Comparison of ENCODE assay signal across 8 cellular contexts in genomic region chr20:28602401-28603217, GRCh38.
DNase-seq lines count a peak whose midpoint lies in the region; ATAC-seq, FAIRE-seq and TF ChIP-seq lines count a peak whose summit lies in the region.
"Not testable (repeated sequence)": the region's sequence is repeated elsewhere in the genome, so short reads cannot be mapped to it uniquely, and the experiment has no call there.

No MANE protein-coding gene starts in this region.

- not testable (repeated sequence) for H3K9me3 ChIP-seq in testis

- not testable (repeated sequence) for H3K9ac ChIP-seq in rectal smooth muscle tissue (ENCODE audit: low read length)

- FAIRE-seq in HTR-8/SVneo (lab: Jason Lieb, UNC): not testable (repeated sequence)

- H3K27me3 ChIP-seq in rectal smooth muscle tissue (ENCODE audit: control insufficient read depth, insufficient read depth, low read length); testis: not testable (repeated sequence)

- WGBS in testis, 2 donors: 5 to 15% methylated on average over 4 to 66 of the region's 71 CpGs

- H3K27ac ChIP-seq in rectal smooth muscle tissue (ENCODE audit: low read depth, low read length) (peak overlapping the region; percentile 71), testis (peak overlapping the region; percentile 83 to 87)

- not testable (repeated sequence) for H3K4me1 ChIP-seq in rectal smooth muscle tissue (ENCODE audit: control insufficient read depth, insufficient read depth, low read length); testis

- peak; percentile 99 for ATAC-seq in GM21825 (IDR thresholded peaks at IDR 0.05; ENCODE audit: unreplicated experiment)

- H3K4me3 ChIP-seq in rectal smooth muscle tissue (ENCODE audit: low read length) (peak overlapping the region; percentile 64), testis (peak overlapping the region; percentile 63 to 80)

- intact Hi-C loops in testis (cut with DNase I; ENCODE audit: low total_unique reads): not testable (repeated sequence)

- H3K36me3 ChIP-seq in rectal smooth muscle tissue (ENCODE audit: control insufficient read depth, insufficient read depth, low read length); testis (ENCODE audit: low read depth, missing control alignments): not testable (repeated sequence)

- DNase-seq in GM10266 (ENCODE audit: extremely low spot score): peak; percentile 74
- DNase-seq in HTR-8/SVneo (ENCODE audit: insufficient read length, low spot score): peak; percentile 41
- DNase-seq in activated CD4-positive, alpha-beta T cell treated with anti-CD3 and anti-CD28 coated beads, Interleukin-2, amount 50 U/mL, for 4 hours: peak; percentile 67 to 69
- DNase-seq in cerebellar cortex (ENCODE audit: low spot score): peak; percentile 86
- peak; percentile 46 for DNase-seq in iPS DF 4.7 (ENCODE audit: extremely low read depth, low spot score)
- peak; percentile 92 for DNase-seq in testis

- peak; percentile 71 for TF ChIP-seq CTCF in GM10266 (IDR thresholded peaks at IDR 0.05; ENCODE audit: control insufficient read depth, insufficient read depth, low read depth, missing control alignments)
- peak; percentile 45 to 68 (median 58) for TF ChIP-seq CTCF in testis (IDR thresholded peaks at IDR 0.05)

- not testable (repeated sequence) for TF ChIP-seq POLR2A in testis (IDR thresholded peaks at IDR 0.05)

Comparison
In these comparisons a context has a peak if more than half of its experiments do, and no peak if none do; other contexts are left out.
1. Peak in every context shown above with its lines: DNase-seq, ATAC-seq, H3K4me3 ChIP-seq and H3K27ac ChIP-seq.
2. DNase-seq: peak in every context shown above with its lines; median percentile 92 in testis; 86 in cerebellar cortex; 74 in GM10266; 68 in activated CD4-positive, alpha-beta T cell treated with anti-CD3 and anti-CD28 coated beads, Interleukin-2, amount 50 U/mL, for 4 hours; 46 in iPS DF 4.7; 41 in HTR-8/SVneo.